15 cellular contexts compared by ENCODE assay signal in genomic region chr10:60717852-60718251, GRCh38.
A peak's percentile ranks its signal among the peaks of the same experiment; 100 is the strongest.
DNase-seq lines count a peak whose midpoint lies in the region; ATAC-seq and TF ChIP-seq lines count a peak whose summit lies in the region.
"Had no signal": no experiment of that assay in that cellular context is flagged by ENCODE, and none has a peak within 500 bp of the region (broad histone marks: within the 10 kb centered on the region; RNA-seq: fewer than 3 reads in every experiment).

No MANE protein-coding gene starts in this region.

- H3K27me3 Mint-ChIP-seq in effector memory CD8-positive, alpha-beta T cell, result no peaks in the 10 kb centered on the region

- no peaks in the 10 kb centered on the region for H3K4me1 ChIP-seq in Peyer's patch

- H3K4me1 Mint-ChIP-seq in effector memory CD8-positive, alpha-beta T cell (ENCODE audit: low read depth in 2 of 2), result peaks cover 9 to 33% of the 10 kb centered on the region in 2 donors
- H3K4me1 Mint-ChIP-seq: nephron had no signal

- H3K9me3 ChIP-seq in Peyer's patch, result no peaks in the 10 kb centered on the region

- H3K27ac ChIP-seq in caudate nucleus (ENCODE audit: low read depth, low read length) (no peak overlapping the region), Peyer's patch (no peak overlapping the region)

- H3K27me3 ChIP-seq in Peyer's patch, result no peaks in the 10 kb centered on the region

- ATAC-seq in GM18907 (IDR thresholded peaks at IDR 0.05; ENCODE audit: unreplicated experiment), result peak; percentile 83
- ATAC-seq in GM21619 (IDR thresholded peaks at IDR 0.05; ENCODE audit: unreplicated experiment), result peak; percentile 85
- ATAC-seq in HG03108 (IDR thresholded peaks at IDR 0.05; ENCODE audit: unreplicated experiment), result peak; percentile 47
- peak; percentile 40 for ATAC-seq in effector memory CD8-positive, alpha-beta T cell (replicated peaks)

- TF ChIP-seq CTCF in GM10266 (IDR thresholded peaks at IDR 0.05; ENCODE audit: control insufficient read depth, insufficient read depth, low read depth, missing control alignments), result no peak
- TF ChIP-seq CTCF in Peyer's patch (IDR thresholded peaks at IDR 0.05), result no peak

- H3K27ac Mint-ChIP-seq in effector memory CD8-positive, alpha-beta T cell, result no peak overlapping the region
- H3K27ac Mint-ChIP-seq: nephron had no signal

- no peak overlapping the region for H3K4me3 ChIP-seq in Peyer's patch
- H3K4me3 ChIP-seq: smooth muscle cell had no signal

- DNase-seq in effector memory CD8-positive, alpha-beta T cell, result no peak
- DNase-seq in caudate nucleus (lab: John Stamatoyannopoulos, UW) (no peak), COLO829 (ENCODE audit: low spot score) (no peak), GM10266 (ENCODE audit: extremely low spot score) (no peak), Peyer's patch (no peak)
- DNase-seq: activated CD8-positive, alpha-beta memory T cell treated with anti-CD3 and anti-CD28 coated beads, Interleukin-2, amount 50 U/mL, for 4 hours; aorta; GOT3; NCI-H774; SW 1271 had no signal

- TF ChIP-seq POLR2A in Peyer's patch (IDR thresholded peaks at IDR 0.05), result no peak

- no peaks in the 10 kb centered on the region for H3K36me3 ChIP-seq in Peyer's patch

- no peak overlapping the region for H3K4me3 Mint-ChIP-seq in effector memory CD8-positive, alpha-beta T cell
- H3K4me3 Mint-ChIP-seq: nephron had no signal

- H3K36me3 Mint-ChIP-seq in effector memory CD8-positive, alpha-beta T cell (ENCODE audit: insufficient read depth), result no peaks in the 10 kb centered on the region

- no peaks in the 10 kb centered on the region for H3K9me3 Mint-ChIP-seq in effector memory CD8-positive, alpha-beta T cell
